ENCODE assay signal across 8 cellular contexts in the genomic region with DNA sequence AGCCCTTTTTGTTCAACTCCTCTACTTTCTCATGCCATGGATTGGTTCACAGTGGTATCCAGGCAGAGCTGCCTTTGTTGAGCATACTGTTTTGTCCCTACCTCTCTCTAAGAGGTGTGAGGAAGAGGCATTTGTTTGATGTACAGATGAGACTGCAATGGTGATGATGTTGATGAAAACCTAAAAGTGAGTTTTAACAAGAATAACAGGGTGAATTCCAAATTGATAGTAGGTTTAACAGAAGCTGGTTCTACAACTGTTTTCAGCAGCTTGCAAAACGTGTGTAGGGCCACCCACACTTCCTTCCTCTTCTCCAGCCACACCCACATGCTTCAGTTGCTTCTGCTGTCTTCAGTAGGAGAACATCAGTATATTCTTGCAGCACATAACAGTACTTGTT. TPM values are rescaled to one million over a fixed set of nuclear protein-coding genes. Genes with fewer than 3 reads are reported as not detected.
DNase-seq lines count a peak whose midpoint lies in the region; ATAC-seq and TF ChIP-seq lines count a peak whose summit lies in the region.

No MANE protein-coding gene starts in this region.

- peak; percentile 38 for ATAC-seq in Right ventricle myocardium superior (ENCODE audit: poor library complexity)
- peak; percentile 92 for ATAC-seq in HG03460 (IDR thresholded peaks at IDR 0.05; ENCODE audit: unreplicated experiment)

- H3K27ac ChIP-seq in right atrium auricular region: no peak overlapping the region

- TF ChIP-seq CTCF in right atrium auricular region (IDR thresholded peaks at IDR 0.05): no peak
- no peak for TF ChIP-seq CTCF in fibroblast of the aortic adventitia (IDR thresholded peaks at IDR 0.05; ENCODE audit: insufficient read depth, low read length)

- no peaks in the 10 kb centered on the region for H3K27me3 ChIP-seq in right atrium auricular region

- intact Hi-C loops in Right ventricle myocardium superior (cut with DNase I): no loop called here

- no peaks in the 10 kb centered on the region for H3K36me3 ChIP-seq in right atrium auricular region

- DNase-seq in Right ventricle myocardium superior: no peak
- no peak for DNase-seq in right atrium auricular region (ENCODE audit: low spot score)
- peak; percentile 43 for DNase-seq in activated CD4-positive, alpha-beta T cell treated with anti-CD3 and anti-CD28 coated beads for 1 hour
- DNase-seq in fibroblast of the aortic adventitia (ENCODE audit: low read depth): peak; percentile 23
- peak; percentile 22 to 91 (median 78) for DNase-seq in stimulated activated naive CD4-positive, alpha-beta T cell (lab: John Stamatoyannopoulos, UW)
- no peak for DNase-seq in NCI-H1105 treated with DMSO at 0.1 percent for 48 hours (lab: John Stamatoyannopoulos, UW)
- no peak for DNase-seq in 8988T

- peaks cover 0 to 82% of the 10 kb centered on the region in 2 donors for H3K4me1 ChIP-seq in right atrium auricular region

- no peak overlapping the region for H3K4me3 ChIP-seq in right atrium auricular region
- no peak overlapping the region for H3K4me3 ChIP-seq in fibroblast of the aortic adventitia (ENCODE audit: low read depth, low read length)

- H3K9me3 ChIP-seq in right atrium auricular region: no peaks in the 10 kb centered on the region

RNA-seq across cellular contexts. Expression of gene SNRK, which starts 10.2 kb away (rescaled TPM):
- total RNA-seq in Right ventricle myocardium superior (18.7 TPM), right atrium auricular region (10 to 100 TPM; 22.7 to 31.2 TPM), fibroblast of the aortic adventitia (ENCODE audit: low replicate concordance) (17.3 and 24.9 TPM in 2 replicates)

Comparison
In these comparisons a context has a peak if more than half of its experiments do, and no peak if none do; other contexts are left out.
1. DNase-seq: peak in activated CD4-positive, alpha-beta T cell treated with anti-CD3 and anti-CD28 coated beads for 1 hour (single experiment), fibroblast of the aortic adventitia (single experiment) and stimulated activated naive CD4-positive, alpha-beta T cell (6 of 6); none in Right ventricle myocardium superior (single experiment), right atrium auricular region (single experiment), NCI-H1105 treated with DMSO at 0.1 percent for 48 hours (single experiment) and 8988T (single experiment).